ENCODE assay signal across 10 cellular contexts in the genomic region with DNA sequence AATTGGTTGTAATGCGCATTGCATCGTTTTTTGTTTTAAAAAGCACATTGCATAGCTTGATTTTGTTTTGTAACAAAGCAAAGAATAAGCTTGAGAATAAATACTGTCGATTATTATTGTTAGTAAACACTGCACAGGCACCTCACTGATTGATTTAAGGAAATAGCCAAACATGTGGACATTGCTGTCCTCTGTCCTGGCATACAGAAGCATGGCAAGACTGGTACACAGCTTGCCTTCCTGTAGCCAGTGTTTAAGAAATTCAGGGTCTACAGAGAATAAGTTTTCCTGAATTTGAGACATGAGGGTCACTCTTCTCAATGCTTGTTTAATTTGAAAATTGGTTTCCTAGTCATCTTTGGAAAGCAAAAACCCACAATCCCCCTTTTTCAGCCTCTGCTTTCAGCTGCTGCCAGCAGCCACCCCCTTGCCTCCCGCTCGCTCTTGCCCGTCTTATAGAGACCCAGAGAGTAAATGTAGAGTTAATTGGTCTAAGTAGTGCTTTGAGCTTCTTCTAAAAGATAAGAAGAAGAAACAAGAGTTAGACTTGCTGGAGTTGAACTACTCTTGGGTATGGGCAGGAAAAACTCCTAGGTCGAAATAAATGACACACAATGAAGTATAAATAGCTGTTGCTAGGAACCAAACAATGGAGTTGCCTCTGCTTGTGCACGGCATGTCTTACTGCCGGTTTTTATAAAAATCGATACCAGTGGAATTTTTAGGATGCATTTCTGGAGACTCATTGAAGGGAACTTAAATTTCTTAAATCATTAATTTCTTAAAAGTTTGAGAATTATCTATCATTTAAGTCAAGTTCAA.
DNase-seq lines count a peak whose midpoint lies in the region; ATAC-seq and TF ChIP-seq lines count a peak whose summit lies in the region.
"Had no signal": no experiment of that assay in that cellular context is flagged by ENCODE, and none has a peak within 500 bp of the region (broad histone marks: within the 10 kb centered on the region; RNA-seq: fewer than 3 reads in every experiment).

No MANE protein-coding gene starts in this region.

- peak overlapping the region; percentile 89; the same call in 1 of the 2 replicates for H3K27ac Mint-ChIP-seq in HFFc6
- H3K27ac Mint-ChIP-seq: activated B cell treated with CpG ODN at 0.5 μM for 24 hours had no signal

- H3K9me3 ChIP-seq in ascending aorta (no peaks in the 10 kb centered on the region), lower lobe of right lung (no peaks in the 10 kb centered on the region), subcutaneous abdominal adipose tissue (ENCODE audit: control insufficient read depth in 5 of 5, low read length in 5 of 5) (no peaks in the 10 kb centered on the region)

- no peaks in the 10 kb centered on the region for H3K9me3 Mint-ChIP-seq in HFFc6
- H3K9me3 Mint-ChIP-seq: activated B cell treated with CpG ODN at 0.5 μM for 24 hours had no signal

- ATAC-seq in lower lobe of right lung (no peak), GM21360 (IDR thresholded peaks at IDR 0.05; ENCODE audit: unreplicated experiment) (no peak), HG03460 (IDR thresholded peaks at IDR 0.05; ENCODE audit: unreplicated experiment) (no peak)
- no peak for ATAC-seq in stimulated activated naive CD8-positive, alpha-beta T cell treated with anti-CD3 and anti-CD28 coated beads, Interleukin-15, Interleukin-2, amounts not matched to agents 100 U/mL and 50 U/mL, for 24 hours

- H3K27me3 ChIP-seq in ascending aorta: no peaks in the 10 kb centered on the region
- no peaks in the 10 kb centered on the region for H3K27me3 ChIP-seq in lower lobe of right lung (ENCODE audit: low read depth)
- no peaks in the 10 kb centered on the region for H3K27me3 ChIP-seq in subcutaneous abdominal adipose tissue (ENCODE audit: control insufficient read depth in 5 of 5, insufficient read depth in 4 of 5, low read length in 5 of 5)

- H3K9ac ChIP-seq in subcutaneous abdominal adipose tissue (ENCODE audit: low read length in 5 of 5): peak overlapping the region in 4 of 5 donors; percentile 1 to 70 (median 32)

- H3K4me3 Mint-ChIP-seq in HFFc6: peak overlapping the region; percentile 85
- H3K4me3 Mint-ChIP-seq: activated B cell treated with CpG ODN at 0.5 μM for 24 hours had no signal

- H3K36me3 Mint-ChIP-seq in HFFc6 (ENCODE audit: low read depth): no peaks in the 10 kb centered on the region

- H3K4me1 ChIP-seq in ascending aorta (peaks cover 0 to 11% of the 10 kb centered on the region in 2 donors), lower lobe of right lung (peaks cover 13% of the 10 kb centered on the region), subcutaneous abdominal adipose tissue (ENCODE audit: control insufficient read depth in 5 of 5, insufficient read depth in 5 of 5, low read length in 5 of 5) (peaks cover 0 to 36% (median 26%) of the 10 kb centered on the region in 5 donors)

- H3K4me3 ChIP-seq in ascending aorta (peak overlapping the region; percentile 48 to 55), lower lobe of right lung (peak overlapping the region; percentile 51), subcutaneous abdominal adipose tissue (ENCODE audit: low read depth in 1 of 5, low read length in 5 of 5) (peak overlapping the region; percentile 59 to 79 (median 65))

- peaks cover 63% of the 10 kb centered on the region for H3K4me1 Mint-ChIP-seq in HFFc6 (ENCODE audit: low read depth)

- H3K27ac ChIP-seq in ascending aorta (peak overlapping the region; percentile 66 to 67), lower lobe of right lung (peak overlapping the region; percentile 72), subcutaneous abdominal adipose tissue (ENCODE audit: low read depth, low read length) (peak overlapping the region; percentile 75)

- TF ChIP-seq CTCF in HFFc6 (IDR thresholded peaks at IDR 0.05) (no peak), ascending aorta (IDR thresholded peaks at IDR 0.05) (no peak), lower lobe of right lung (IDR thresholded peaks at IDR 0.05) (no peak)

- DNase-seq in HFFc6 (no peak), ascending aorta (ENCODE audit: low spot score in 2 of 2) (no peak), lower lobe of right lung (no peak)
- DNase-seq in stimulated activated naive CD8-positive, alpha-beta T cell treated with anti-CD3 and anti-CD28 coated beads, Interleukin-15, Interleukin-2, amounts not matched to agents 100 U/mL and 50 U/mL, for 24 hours: no peak
- DNase-seq in NK-92 treated with Interleukin-12 subunit alpha and Interleukin-12 subunit beta, amount 100 ng/mL, for 24 hours (lab: John Stamatoyannopoulos, UW): no peak
- DNase-seq: activated B cell treated with CpG ODN at 0.5 μM for 24 hours; effector memory CD4-positive, alpha-beta T cell had no signal

- H3K27me3 Mint-ChIP-seq in HFFc6 (ENCODE audit: insufficient read depth): no peaks in the 10 kb centered on the region; the same call in 1 of the 2 replicates
- H3K27me3 Mint-ChIP-seq: activated B cell treated with CpG ODN at 0.5 μM for 24 hours had no signal

- no peaks in the 10 kb centered on the region for H3K36me3 ChIP-seq in ascending aorta
- no peaks in the 10 kb centered on the region for H3K36me3 ChIP-seq in lower lobe of right lung
- H3K36me3 ChIP-seq in subcutaneous abdominal adipose tissue (ENCODE audit: control insufficient read depth in 5 of 5, insufficient read depth in 5 of 5, low read length in 5 of 5): no peaks in the 10 kb centered on the region

- intact Hi-C loops in ascending aorta (cut with DNase I) (loop anchor here (5.0 to 10.0 kb wide), 3 partner anchors 170 to 265 kb away; partner anchors contain the start of gene ERCC4), lower lobe of right lung (cut with DNase I) (no loop called here)
